In genomic region chr19:19487077-19488040, GRCh38 we compare ENCODE assay signal across 9 cellular contexts. TPM values are rescaled to one million over a fixed set of nuclear protein-coding genes. Genes with fewer than 3 reads are reported as not detected.
DNase-seq lines count a peak whose midpoint lies in the region; ATAC-seq and TF ChIP-seq lines count a peak whose summit lies in the region.
"Had no signal": no experiment of that assay in that cellular context is flagged by ENCODE, and none has a peak within 500 bp of the region (broad histone marks: within the 10 kb centered on the region; RNA-seq: fewer than 3 reads in every experiment).

No MANE protein-coding gene starts in this region.

- H3K4me1 ChIP-seq in upper lobe of left lung (peaks cover 44 to 62% (median 52%) of the 10 kb centered on the region in 4 donors), PC-3 (ENCODE audit: insufficient read depth, low read length) (peaks cover 22% of the 10 kb centered on the region)

- H3K27ac ChIP-seq in upper lobe of left lung (peak overlapping the region; percentile 68 to 83 (median 79)), PC-3 (ENCODE audit: low read length) (no peak overlapping the region)

- no peak for TF ChIP-seq CTCF in upper lobe of left lung (IDR thresholded peaks at IDR 0.05)
- TF ChIP-seq CTCF in PC-3 (conservative IDR thresholded peaks at IDR 0.05; ENCODE audit: low read depth, low read length) = no peak

- no peak for ATAC-seq in activated T-helper 17 cell treated with anti-CD3 and anti-CD28 coated beads, Interleukin-2, amount 50 U/mL, for 72 hours (replicated peaks)
- no peak for ATAC-seq in memory B cell (ENCODE audit: low read depth)
- ATAC-seq in upper lobe of left lung (ENCODE audit: low FRiP score in 2 of 2) = no peak
- ATAC-seq in PC-3 = no peak

- POLR2A ChIA-PET in PC-3 (lab: Charles Lee; ENCODE audit: unreplicated experiment) = no interaction called here

- in situ Hi-C loops in KBM-7 (cut with MboI; ENCODE audit: low pct_unique_long_range_greater_than_20kb, low sequenced_read_pairs) = no loop called here

- H2AFZ ChIP-seq in PC-3 (ENCODE audit: low read length) = no peak overlapping the region

- H3K36me3 Mint-ChIP-seq in activated naive CD4-positive, alpha-beta T cell treated with anti-CD3 and anti-CD28 coated beads, Interleukin-2, amount 50 U/mL, for 24 hours = peaks cover 3% of the 10 kb centered on the region
- peaks cover 23% of the 10 kb centered on the region for H3K36me3 Mint-ChIP-seq in activated T-helper 17 cell treated with anti-CD3 and anti-CD28 coated beads, Interleukin-2, amount 50 U/mL, for 72 hours (ENCODE audit: low read depth)
- peaks cover 6% of the 10 kb centered on the region for H3K36me3 Mint-ChIP-seq in memory B cell

- H3K27me3 Mint-ChIP-seq in activated naive CD4-positive, alpha-beta T cell treated with anti-CD3 and anti-CD28 coated beads, Interleukin-2, amount 50 U/mL, for 24 hours = no peaks in the 10 kb centered on the region
- H3K27me3 Mint-ChIP-seq in activated T-helper 17 cell treated with anti-CD3 and anti-CD28 coated beads, Interleukin-2, amount 50 U/mL, for 72 hours = no peaks in the 10 kb centered on the region
- no peaks in the 10 kb centered on the region for H3K27me3 Mint-ChIP-seq in memory B cell

- H4K20me1 ChIP-seq in PC-3 (ENCODE audit: low read length) = no peaks in the 10 kb centered on the region

- no peak for TF ChIP-seq EP300 in upper lobe of left lung (IDR thresholded peaks at IDR 0.05)

- H3K4me3 ChIP-seq in upper lobe of left lung (no peak overlapping the region), PC-3 (ENCODE audit: low read length) (no peak overlapping the region)

- 59 to 80% methylated on average over 1 to 10 of the region's 11 CpGs for WGBS in upper lobe of left lung, 2 donors

- no peak for TF ChIP-seq POLR2A in upper lobe of left lung (IDR thresholded peaks at IDR 0.05)

- H3K27me3 ChIP-seq in upper lobe of left lung = no peaks in the 10 kb centered on the region
- H3K27me3 ChIP-seq in PC-3 (ENCODE audit: low read length) = no peaks in the 10 kb centered on the region

- H3K9me2 ChIP-seq in PC-3 (replicated peaks; ENCODE audit: low read length) = no peaks in the 10 kb centered on the region

- no peak for DNase-seq in activated naive CD4-positive, alpha-beta T cell (lab: John Stamatoyannopoulos, UW)
- DNase-seq in memory B cell (ENCODE audit: low spot score in 2 of 2) = no peak
- DNase-seq in upper lobe of left lung = peak in 1 of 2 donors; percentile 42
- no peak for DNase-seq in PC-3
- no peak for DNase-seq in KBM-7
- DNase-seq in NCI-H1092 treated with DMSO at 0.1 percent for 48 hours (lab: John Stamatoyannopoulos, UW) = no peak
- DNase-seq: stimulated activated CD8-positive, alpha-beta memory T cell treated with anti-CD3 and anti-CD28 coated beads, Interleukin-4, amount 100 ng/mL, for 48 hours had no signal

- no peaks in the 10 kb centered on the region for H3F3A ChIP-seq in PC-3 (ENCODE audit: low read length, unreplicated experiment)

- H3K27ac Mint-ChIP-seq in activated naive CD4-positive, alpha-beta T cell treated with anti-CD3 and anti-CD28 coated beads, Interleukin-2, amount 50 U/mL, for 24 hours = peak overlapping the region; percentile 91
- H3K27ac Mint-ChIP-seq in activated T-helper 17 cell treated with anti-CD3 and anti-CD28 coated beads, Interleukin-2, amount 50 U/mL, for 72 hours = peak overlapping the region; percentile 96
- peak overlapping the region; percentile 97 for H3K27ac Mint-ChIP-seq in memory B cell

- CTCF ChIA-PET in PC-3 (lab: Charles Lee) = no interaction called here

- no peak overlapping the region for H3K4me2 ChIP-seq in PC-3 (ENCODE audit: low read length)

- BruUV-seq in PC-3 (replicated peaks; lab: Mats Ljungman, UMichigan) = no TSS peak

- peak overlapping the region; percentile 15 for H3K4me3 Mint-ChIP-seq in activated naive CD4-positive, alpha-beta T cell treated with anti-CD3 and anti-CD28 coated beads, Interleukin-2, amount 50 U/mL, for 24 hours
- peak overlapping the region; percentile 70 for H3K4me3 Mint-ChIP-seq in activated T-helper 17 cell treated with anti-CD3 and anti-CD28 coated beads, Interleukin-2, amount 50 U/mL, for 72 hours
- no peak overlapping the region for H3K4me3 Mint-ChIP-seq in memory B cell

- H3K9ac ChIP-seq in PC-3 (ENCODE audit: low read length) = no peak overlapping the region

- H3K36me3 ChIP-seq in upper lobe of left lung (peaks cover 0 to 25% (median 9%) of the 10 kb centered on the region in 4 donors), PC-3 (ENCODE audit: low read depth, low read length) (peaks cover 9% of the 10 kb centered on the region)

- no peaks in the 10 kb centered on the region for H3K9me3 Mint-ChIP-seq in activated naive CD4-positive, alpha-beta T cell treated with anti-CD3 and anti-CD28 coated beads, Interleukin-2, amount 50 U/mL, for 24 hours
- H3K9me3 Mint-ChIP-seq in activated T-helper 17 cell treated with anti-CD3 and anti-CD28 coated beads, Interleukin-2, amount 50 U/mL, for 72 hours = no peaks in the 10 kb centered on the region
- H3K9me3 Mint-ChIP-seq in memory B cell = no peaks in the 10 kb centered on the region

- peaks cover 66% of the 10 kb centered on the region for H3K4me1 Mint-ChIP-seq in activated naive CD4-positive, alpha-beta T cell treated with anti-CD3 and anti-CD28 coated beads, Interleukin-2, amount 50 U/mL, for 24 hours
- peaks cover 25% of the 10 kb centered on the region for H3K4me1 Mint-ChIP-seq in activated T-helper 17 cell treated with anti-CD3 and anti-CD28 coated beads, Interleukin-2, amount 50 U/mL, for 72 hours
- H3K4me1 Mint-ChIP-seq in memory B cell = peaks cover 34% of the 10 kb centered on the region

- peaks cover 37% of the 10 kb centered on the region for H3K79me2 ChIP-seq in PC-3 (ENCODE audit: low read length)

- H3K9me3 ChIP-seq in upper lobe of left lung (no peaks in the 10 kb centered on the region), PC-3 (ENCODE audit: low read length) (no peaks in the 10 kb centered on the region)

- intact Hi-C loops in PC-3 (cut with micrococcal nuclease) = loop anchor here (2.0 kb wide), 1 partner anchor 81 kb away; no protein-coding TSS in a partner anchor

RNA-seq across cellular contexts. Expression of gene TSSK6, which starts 28.0 kb away (rescaled TPM):
- 1 to 10 TPM; 4.1 to 4.5 TPM for total RNA-seq in activated T-helper 17 cell treated with anti-CD3 and anti-CD28 coated beads, Interleukin-2, amount 50 U/mL, for 72 hours
- total RNA-seq in upper lobe of left lung = 1 to 10 TPM; 1.7 to 7.3 (median 3.1) TPM
- 4.5 and 4.9 TPM in 2 replicates for total RNA-seq in PC-3 (2014; rRNA removed)

RNA-seq across cellular contexts. Expression of gene NDUFA13, which starts 28.7 kb away (rescaled TPM):
- 100 to 1,000 TPM; 276 to 397 TPM for total RNA-seq in activated T-helper 17 cell treated with anti-CD3 and anti-CD28 coated beads, Interleukin-2, amount 50 U/mL, for 72 hours
- total RNA-seq in upper lobe of left lung (100 to 1,000 TPM in 3 of 6 donors, 10 to 100 TPM in 3; 24.3 to 305 (median 112) TPM), PC-3 (2014; rRNA removed) (380 and 481 TPM in 2 replicates)

RNA-seq across cellular contexts. Expression of gene YJEFN3, which starts 41.4 kb away (rescaled TPM):
- total RNA-seq in activated T-helper 17 cell treated with anti-CD3 and anti-CD28 coated beads, Interleukin-2, amount 50 U/mL, for 72 hours = 10 to 100 TPM in 1 of 2 donors, 1 to 10 TPM in 1; 6.7 to 10.3 TPM
- total RNA-seq in upper lobe of left lung (1 to 10 TPM in 4 of 6 donors, under 1 TPM in 2; 0.61 to 7.3 (median 4.8) TPM), PC-3 (2014; rRNA removed) (6.5 and 8.1 TPM in 2 replicates)

RNA-seq across cellular contexts. Expression of gene CILP2, which starts 50.7 kb away (rescaled TPM):
- total RNA-seq in activated T-helper 17 cell treated with anti-CD3 and anti-CD28 coated beads, Interleukin-2, amount 50 U/mL, for 72 hours = under 1 TPM; 0.26 to 0.97 TPM
- under 1 TPM in 2 of 6 donors, not detected in 4; 0.14 to 0.37 TPM for total RNA-seq in upper lobe of left lung
- 2.0 and 2.5 TPM in 2 replicates for total RNA-seq in PC-3 (2014; rRNA removed)
